In genomic region chr1:186212574-186213224, GRCh38 we compare ENCODE assay signal across 8 cellular contexts.
A peak's percentile ranks its signal among the peaks of the same experiment; 100 is the strongest.
DNase-seq lines count a peak whose midpoint lies in the region; ATAC-seq and TF ChIP-seq lines count a peak whose summit lies in the region.

No MANE protein-coding gene starts in this region.

- DNase-seq in DMS 273 (lab: John Stamatoyannopoulos, UW; ENCODE audit: unreplicated experiment) (peak; percentile 83), NCI-H2107 treated with DMSO at 0.1 percent for 48 hours (lab: John Stamatoyannopoulos, UW; ENCODE audit: unreplicated experiment) (peak; percentile 58), WERI-Rb-1 (peak; percentile 36), glutamatergic neuron (no peak), progenitor cell of endocrine pancreas (ENCODE audit: low spot score, unreplicated experiment) (peak; percentile 42)
- DNase-seq in activated CD8-positive, alpha-beta memory T cell treated with anti-CD3 and anti-CD28 coated beads, Interleukin-2, amount 50 U/mL, for 48 hours: no peak

- peak; percentile 80 for TF ChIP-seq CTCF in WERI-Rb-1 (IDR thresholded peaks at IDR 0.05; ENCODE audit: low read depth, low read length)
- TF ChIP-seq CTCF in glutamatergic neuron (IDR thresholded peaks at IDR 0.05; ENCODE audit: partially characterized antibody, unreplicated experiment): peak; percentile 68
- peak; percentile 91 for TF ChIP-seq CTCF in progenitor cell of endocrine pancreas (IDR thresholded peaks at IDR 0.05; ENCODE audit: unreplicated experiment)

- H3K27ac ChIP-seq in WERI-Rb-1: no peak overlapping the region

- H3K9me3 Mint-ChIP-seq in glutamatergic neuron (ENCODE audit: unreplicated experiment): peaks cover 8% of the 10 kb centered on the region
- H3K9me3 Mint-ChIP-seq in progenitor cell of endocrine pancreas (ENCODE audit: low read depth): no peaks in the 10 kb centered on the region

- H3K36me3 Mint-ChIP-seq in glutamatergic neuron (ENCODE audit: unreplicated experiment): no peaks in the 10 kb centered on the region
- no peaks in the 10 kb centered on the region for H3K36me3 Mint-ChIP-seq in progenitor cell of endocrine pancreas (ENCODE audit: insufficient read depth)

- no peak overlapping the region for H3K4me3 Mint-ChIP-seq in glutamatergic neuron (ENCODE audit: unreplicated experiment)
- H3K4me3 Mint-ChIP-seq in progenitor cell of endocrine pancreas (ENCODE audit: low read depth): no peak overlapping the region

- H3K27me3 Mint-ChIP-seq in glutamatergic neuron (ENCODE audit: unreplicated experiment): peaks cover 6% of the 10 kb centered on the region
- no peaks in the 10 kb centered on the region for H3K27me3 Mint-ChIP-seq in progenitor cell of endocrine pancreas

- H3K27ac Mint-ChIP-seq in glutamatergic neuron (ENCODE audit: unreplicated experiment) (no peak overlapping the region), progenitor cell of endocrine pancreas (peak overlapping the region; percentile 12)

- peaks cover 24% of the 10 kb centered on the region for H3K27me3 ChIP-seq in WERI-Rb-1 (ENCODE audit: insufficient read depth, low read depth, severe bottlenecking)

- peak; percentile 94 for ATAC-seq in GM19043 (IDR thresholded peaks at IDR 0.05; ENCODE audit: low read depth, unreplicated experiment)
- peak; percentile 80 for ATAC-seq in HG03108 (IDR thresholded peaks at IDR 0.05; ENCODE audit: unreplicated experiment)

- H3K4me3 ChIP-seq in WERI-Rb-1 (ENCODE audit: low read depth, low read length): no peak overlapping the region

- no peaks in the 10 kb centered on the region for H3K36me3 ChIP-seq in WERI-Rb-1

- peaks cover 14% of the 10 kb centered on the region for H3K4me1 Mint-ChIP-seq in glutamatergic neuron (ENCODE audit: low read depth, unreplicated experiment)
- no peaks in the 10 kb centered on the region for H3K4me1 Mint-ChIP-seq in progenitor cell of endocrine pancreas (ENCODE audit: low read depth)

- H3K9me3 ChIP-seq in WERI-Rb-1 (ENCODE audit: severe bottlenecking): no peaks in the 10 kb centered on the region

Comparison
In these comparisons a context has a peak if more than half of its experiments do, and no peak if none do; other contexts are left out.
1. DNase-seq: peak in DMS 273 (single experiment), NCI-H2107 treated with DMSO at 0.1 percent for 48 hours (single experiment), WERI-Rb-1 (single experiment) and progenitor cell of endocrine pancreas (single experiment); none in glutamatergic neuron (single experiment) and activated CD8-positive, alpha-beta memory T cell treated with anti-CD3 and anti-CD28 coated beads, Interleukin-2, amount 50 U/mL, for 48 hours (single experiment).
2. Peak in every context shown above with its lines, with median percentiles within 50 percentile points of each other: CTCF ChIP-seq.